ENCODE assay signal across 1 cellular context in the genomic region with DNA sequence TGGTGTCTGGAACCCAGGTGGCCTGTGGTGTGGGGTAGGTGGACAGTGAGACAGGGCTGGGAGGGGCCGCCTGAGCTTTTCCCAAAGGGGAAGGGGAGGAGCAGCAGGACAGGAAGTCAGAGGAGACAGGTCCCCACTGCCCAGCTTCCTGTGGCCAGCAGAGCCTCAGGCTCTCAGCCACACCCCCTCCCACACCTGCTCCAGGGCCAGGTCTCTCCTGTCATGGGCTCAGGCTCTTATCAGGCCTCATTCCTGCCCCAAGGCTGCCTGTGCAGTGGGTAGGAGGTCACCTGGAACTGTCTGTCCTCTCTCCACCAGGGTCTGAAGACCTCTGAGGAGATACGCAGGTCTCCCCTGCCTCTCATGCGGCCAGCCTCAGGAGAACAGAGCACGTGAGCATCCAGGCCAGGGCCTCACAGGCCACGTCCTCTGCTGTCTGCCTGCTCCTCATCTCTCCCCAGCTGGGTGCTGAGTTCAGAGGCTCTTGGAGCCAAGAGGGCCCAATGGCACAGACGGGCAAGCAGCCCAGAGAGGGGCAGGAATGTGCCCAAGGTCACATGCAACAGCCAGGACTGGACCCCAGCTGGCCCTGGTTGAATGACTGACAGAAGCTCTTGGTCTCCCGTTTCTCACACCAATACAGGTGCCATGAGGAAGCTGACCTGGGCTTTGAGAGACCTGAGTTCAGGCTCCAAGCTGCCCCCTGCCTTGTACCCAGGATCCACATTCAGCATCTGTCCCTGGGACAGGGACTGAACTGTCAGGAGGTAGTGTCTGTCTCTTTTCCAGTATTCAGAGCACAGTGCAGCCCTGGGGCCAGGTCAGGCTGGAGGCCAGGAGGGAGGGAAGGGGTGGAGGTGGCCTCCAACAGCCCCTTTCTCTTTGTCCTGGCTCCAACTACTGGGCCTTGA.
TF ChIP-seq lines count a peak whose summit lies in the region.

No MANE protein-coding gene starts in this region.

TF ChIP-seq in K562, 482 proteins besides CTCF, POLR2A, EP300 and RAD21 (continued from another document):
- TF ChIP-seq, protein P1, sequence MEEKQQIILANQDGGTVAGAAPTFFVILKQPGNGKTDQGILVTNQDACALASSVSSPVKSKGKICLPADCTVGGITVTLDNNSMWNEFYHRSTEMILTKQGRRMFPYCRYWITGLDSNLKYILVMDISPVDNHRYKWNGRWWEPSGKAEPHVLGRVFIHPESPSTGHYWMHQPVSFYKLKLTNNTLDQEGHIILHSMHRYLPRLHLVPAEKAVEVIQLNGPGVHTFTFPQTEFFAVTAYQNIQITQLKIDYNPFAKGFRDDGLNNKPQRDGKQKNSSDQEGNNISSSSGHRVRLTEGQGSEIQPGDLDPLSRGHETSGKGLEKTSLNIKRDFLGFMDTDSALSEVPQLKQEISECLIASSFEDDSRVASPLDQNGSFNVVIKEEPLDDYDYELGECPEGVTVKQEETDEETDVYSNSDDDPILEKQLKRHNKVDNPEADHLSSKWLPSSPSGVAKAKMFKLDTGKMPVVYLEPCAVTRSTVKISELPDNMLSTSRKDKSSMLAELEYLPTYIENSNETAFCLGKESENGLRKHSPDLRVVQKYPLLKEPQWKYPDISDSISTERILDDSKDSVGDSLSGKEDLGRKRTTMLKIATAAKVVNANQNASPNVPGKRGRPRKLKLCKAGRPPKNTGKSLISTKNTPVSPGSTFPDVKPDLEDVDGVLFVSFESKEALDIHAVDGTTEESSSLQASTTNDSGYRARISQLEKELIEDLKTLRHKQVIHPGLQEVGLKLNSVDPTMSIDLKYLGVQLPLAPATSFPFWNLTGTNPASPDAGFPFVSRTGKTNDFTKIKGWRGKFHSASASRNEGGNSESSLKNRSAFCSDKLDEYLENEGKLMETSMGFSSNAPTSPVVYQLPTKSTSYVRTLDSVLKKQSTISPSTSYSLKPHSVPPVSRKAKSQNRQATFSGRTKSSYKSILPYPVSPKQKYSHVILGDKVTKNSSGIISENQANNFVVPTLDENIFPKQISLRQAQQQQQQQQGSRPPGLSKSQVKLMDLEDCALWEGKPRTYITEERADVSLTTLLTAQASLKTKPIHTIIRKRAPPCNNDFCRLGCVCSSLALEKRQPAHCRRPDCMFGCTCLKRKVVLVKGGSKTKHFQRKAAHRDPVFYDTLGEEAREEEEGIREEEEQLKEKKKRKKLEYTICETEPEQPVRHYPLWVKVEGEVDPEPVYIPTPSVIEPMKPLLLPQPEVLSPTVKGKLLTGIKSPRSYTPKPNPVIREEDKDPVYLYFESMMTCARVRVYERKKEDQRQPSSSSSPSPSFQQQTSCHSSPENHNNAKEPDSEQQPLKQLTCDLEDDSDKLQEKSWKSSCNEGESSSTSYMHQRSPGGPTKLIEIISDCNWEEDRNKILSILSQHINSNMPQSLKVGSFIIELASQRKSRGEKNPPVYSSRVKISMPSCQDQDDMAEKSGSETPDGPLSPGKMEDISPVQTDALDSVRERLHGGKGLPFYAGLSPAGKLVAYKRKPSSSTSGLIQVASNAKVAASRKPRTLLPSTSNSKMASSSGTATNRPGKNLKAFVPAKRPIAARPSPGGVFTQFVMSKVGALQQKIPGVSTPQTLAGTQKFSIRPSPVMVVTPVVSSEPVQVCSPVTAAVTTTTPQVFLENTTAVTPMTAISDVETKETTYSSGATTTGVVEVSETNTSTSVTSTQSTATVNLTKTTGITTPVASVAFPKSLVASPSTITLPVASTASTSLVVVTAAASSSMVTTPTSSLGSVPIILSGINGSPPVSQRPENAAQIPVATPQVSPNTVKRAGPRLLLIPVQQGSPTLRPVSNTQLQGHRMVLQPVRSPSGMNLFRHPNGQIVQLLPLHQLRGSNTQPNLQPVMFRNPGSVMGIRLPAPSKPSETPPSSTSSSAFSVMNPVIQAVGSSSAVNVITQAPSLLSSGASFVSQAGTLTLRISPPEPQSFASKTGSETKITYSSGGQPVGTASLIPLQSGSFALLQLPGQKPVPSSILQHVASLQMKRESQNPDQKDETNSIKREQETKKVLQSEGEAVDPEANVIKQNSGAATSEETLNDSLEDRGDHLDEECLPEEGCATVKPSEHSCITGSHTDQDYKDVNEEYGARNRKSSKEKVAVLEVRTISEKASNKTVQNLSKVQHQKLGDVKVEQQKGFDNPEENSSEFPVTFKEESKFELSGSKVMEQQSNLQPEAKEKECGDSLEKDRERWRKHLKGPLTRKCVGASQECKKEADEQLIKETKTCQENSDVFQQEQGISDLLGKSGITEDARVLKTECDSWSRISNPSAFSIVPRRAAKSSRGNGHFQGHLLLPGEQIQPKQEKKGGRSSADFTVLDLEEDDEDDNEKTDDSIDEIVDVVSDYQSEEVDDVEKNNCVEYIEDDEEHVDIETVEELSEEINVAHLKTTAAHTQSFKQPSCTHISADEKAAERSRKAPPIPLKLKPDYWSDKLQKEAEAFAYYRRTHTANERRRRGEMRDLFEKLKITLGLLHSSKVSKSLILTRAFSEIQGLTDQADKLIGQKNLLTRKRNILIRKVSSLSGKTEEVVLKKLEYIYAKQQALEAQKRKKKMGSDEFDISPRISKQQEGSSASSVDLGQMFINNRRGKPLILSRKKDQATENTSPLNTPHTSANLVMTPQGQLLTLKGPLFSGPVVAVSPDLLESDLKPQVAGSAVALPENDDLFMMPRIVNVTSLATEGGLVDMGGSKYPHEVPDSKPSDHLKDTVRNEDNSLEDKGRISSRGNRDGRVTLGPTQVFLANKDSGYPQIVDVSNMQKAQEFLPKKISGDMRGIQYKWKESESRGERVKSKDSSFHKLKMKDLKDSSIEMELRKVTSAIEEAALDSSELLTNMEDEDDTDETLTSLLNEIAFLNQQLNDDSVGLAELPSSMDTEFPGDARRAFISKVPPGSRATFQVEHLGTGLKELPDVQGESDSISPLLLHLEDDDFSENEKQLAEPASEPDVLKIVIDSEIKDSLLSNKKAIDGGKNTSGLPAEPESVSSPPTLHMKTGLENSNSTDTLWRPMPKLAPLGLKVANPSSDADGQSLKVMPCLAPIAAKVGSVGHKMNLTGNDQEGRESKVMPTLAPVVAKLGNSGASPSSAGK (IDR thresholded peaks at IDR 0.05): peak; percentile 85
- no peak for TF ChIP-seq ZNF408 (CRISPR knock-in tag; IDR thresholded peaks at IDR 0.05; ENCODE audit: low read depth)
- TF ChIP-seq, protein P2, sequence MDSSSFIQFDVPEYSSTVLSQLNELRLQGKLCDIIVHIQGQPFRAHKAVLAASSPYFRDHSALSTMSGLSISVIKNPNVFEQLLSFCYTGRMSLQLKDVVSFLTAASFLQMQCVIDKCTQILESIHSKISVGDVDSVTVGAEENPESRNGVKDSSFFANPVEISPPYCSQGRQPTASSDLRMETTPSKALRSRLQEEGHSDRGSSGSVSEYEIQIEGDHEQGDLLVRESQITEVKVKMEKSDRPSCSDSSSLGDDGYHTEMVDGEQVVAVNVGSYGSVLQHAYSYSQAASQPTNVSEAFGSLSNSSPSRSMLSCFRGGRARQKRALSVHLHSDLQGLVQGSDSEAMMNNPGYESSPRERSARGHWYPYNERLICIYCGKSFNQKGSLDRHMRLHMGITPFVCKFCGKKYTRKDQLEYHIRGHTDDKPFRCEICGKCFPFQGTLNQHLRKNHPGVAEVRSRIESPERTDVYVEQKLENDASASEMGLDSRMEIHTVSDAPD (CRISPR knock-in tag; IDR thresholded peaks at IDR 0.05): no peak
- peak; percentile 0; the same call in 1 of the 2 replicates for TF ChIP-seq NFRKB (IDR thresholded peaks at IDR 0.05; ENCODE audit: low read depth)
- TF ChIP-seq, protein P3, sequence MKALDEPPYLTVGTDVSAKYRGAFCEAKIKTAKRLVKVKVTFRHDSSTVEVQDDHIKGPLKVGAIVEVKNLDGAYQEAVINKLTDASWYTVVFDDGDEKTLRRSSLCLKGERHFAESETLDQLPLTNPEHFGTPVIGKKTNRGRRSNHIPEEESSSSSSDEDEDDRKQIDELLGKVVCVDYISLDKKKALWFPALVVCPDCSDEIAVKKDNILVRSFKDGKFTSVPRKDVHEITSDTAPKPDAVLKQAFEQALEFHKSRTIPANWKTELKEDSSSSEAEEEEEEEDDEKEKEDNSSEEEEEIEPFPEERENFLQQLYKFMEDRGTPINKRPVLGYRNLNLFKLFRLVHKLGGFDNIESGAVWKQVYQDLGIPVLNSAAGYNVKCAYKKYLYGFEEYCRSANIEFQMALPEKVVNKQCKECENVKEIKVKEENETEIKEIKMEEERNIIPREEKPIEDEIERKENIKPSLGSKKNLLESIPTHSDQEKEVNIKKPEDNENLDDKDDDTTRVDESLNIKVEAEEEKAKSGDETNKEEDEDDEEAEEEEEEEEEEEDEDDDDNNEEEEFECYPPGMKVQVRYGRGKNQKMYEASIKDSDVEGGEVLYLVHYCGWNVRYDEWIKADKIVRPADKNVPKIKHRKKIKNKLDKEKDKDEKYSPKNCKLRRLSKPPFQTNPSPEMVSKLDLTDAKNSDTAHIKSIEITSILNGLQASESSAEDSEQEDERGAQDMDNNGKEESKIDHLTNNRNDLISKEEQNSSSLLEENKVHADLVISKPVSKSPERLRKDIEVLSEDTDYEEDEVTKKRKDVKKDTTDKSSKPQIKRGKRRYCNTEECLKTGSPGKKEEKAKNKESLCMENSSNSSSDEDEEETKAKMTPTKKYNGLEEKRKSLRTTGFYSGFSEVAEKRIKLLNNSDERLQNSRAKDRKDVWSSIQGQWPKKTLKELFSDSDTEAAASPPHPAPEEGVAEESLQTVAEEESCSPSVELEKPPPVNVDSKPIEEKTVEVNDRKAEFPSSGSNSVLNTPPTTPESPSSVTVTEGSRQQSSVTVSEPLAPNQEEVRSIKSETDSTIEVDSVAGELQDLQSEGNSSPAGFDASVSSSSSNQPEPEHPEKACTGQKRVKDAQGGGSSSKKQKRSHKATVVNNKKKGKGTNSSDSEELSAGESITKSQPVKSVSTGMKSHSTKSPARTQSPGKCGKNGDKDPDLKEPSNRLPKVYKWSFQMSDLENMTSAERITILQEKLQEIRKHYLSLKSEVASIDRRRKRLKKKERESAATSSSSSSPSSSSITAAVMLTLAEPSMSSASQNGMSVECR (CRISPR knock-in tag; IDR thresholded peaks at IDR 0.05): peak; percentile 84
- no peak for TF ChIP-seq ARHGAP35 (IDR thresholded peaks at IDR 0.05; ENCODE audit: partially characterized antibody)
- 0 out of 2 replicates have a peak, but pooled peaks have one; percentile 0 for TF ChIP-seq ADNP (tag; IDR thresholded peaks at IDR 0.05)
- TF ChIP-seq MAZ (CRISPR knock-in tag; conservative IDR thresholded peaks at IDR 0.05 in 1 of 2, IDR thresholded peaks at IDR 0.05 in 1 of 2): peak; percentile 25 to 62; a peak in 3 of 4 replicates
- TF ChIP-seq TGIF2 (CRISPR knock-in tag; IDR thresholded peaks at IDR 0.05): no peak
- no peak for TF ChIP-seq ZKSCAN1 (IDR thresholded peaks at IDR 0.05; ENCODE audit: low read depth, low read length)
